In genomic region chr17:50207792-50208567, GRCh38 we compare ENCODE assay signal across 16 cellular contexts. TPM values are rescaled to one million over a fixed set of nuclear protein-coding genes. Genes with fewer than 3 reads are reported as not detected.
DNase-seq lines count a peak whose midpoint lies in the region; ATAC-seq and TF ChIP-seq lines count a peak whose summit lies in the region.
"Had no signal": no experiment of that assay in that cellular context is flagged by ENCODE, and none has a peak within 500 bp of the region (broad histone marks: within the 10 kb centered on the region; RNA-seq: fewer than 3 reads in every experiment).

No MANE protein-coding gene starts in this region.

- no peaks in the 10 kb centered on the region for H3K36me3 ChIP-seq in heart right ventricle
- no peaks in the 10 kb centered on the region for H3K36me3 ChIP-seq in esophagus muscularis mucosa
- H3K36me3 ChIP-seq in neuronal stem cell (replicated peaks in 1 of 2; ENCODE audit: control insufficient read depth in 2 of 2, insufficient read depth in 2 of 2, low read length in 2 of 2): no peaks in the 10 kb centered on the region
- H3K36me3 ChIP-seq in urinary bladder (ENCODE audit: insufficient read depth): no peaks in the 10 kb centered on the region

- peak overlapping the region; percentile 73 for H3K18ac ChIP-seq in neuronal stem cell (ENCODE audit: low read length)

- ATAC-seq in heart right ventricle: no peak
- no peak for ATAC-seq in Right ventricle myocardium superior (ENCODE audit: poor library complexity)
- no peak for ATAC-seq in GM21717 (IDR thresholded peaks at IDR 0.05; ENCODE audit: unreplicated experiment)
- ATAC-seq: activated CD8-positive, alpha-beta T cell treated with anti-CD3 and anti-CD28 coated beads for 36 hours; psoas muscle had no signal

- peak overlapping the region in 6 of 10 donors; percentile 34 to 86 (median 68) for H3K27ac ChIP-seq in heart right ventricle
- H3K27ac ChIP-seq in esophagus muscularis mucosa (replicated peaks in 1 of 4): peak overlapping the region in 3 of 4 donors; percentile 85 to 89 (median 87)
- no peak overlapping the region for H3K27ac ChIP-seq in neuronal stem cell (replicated peaks; ENCODE audit: low read length)
- H3K27ac ChIP-seq in urinary bladder (ENCODE audit: low read depth): peak overlapping the region; percentile 39
- H3K27ac ChIP-seq: psoas muscle had no signal

- no peak overlapping the region for H2AFZ ChIP-seq in neuronal stem cell (ENCODE audit: low read length)

- H3K4me3 ChIP-seq in heart right ventricle (no peak overlapping the region), esophagus muscularis mucosa (no peak overlapping the region), neuronal stem cell (ENCODE audit: low read length in 2 of 2) (no peak overlapping the region), urinary bladder (ENCODE audit: low read depth, low read length) (no peak overlapping the region)
- H3K4me3 ChIP-seq: psoas muscle had no signal

- no peak overlapping the region for H4K91ac ChIP-seq in neuronal stem cell (ENCODE audit: low read depth, low read length, poor library complexity)

- peaks cover 3 to 83% (median 38%) of the 10 kb centered on the region in 9 donors for H3K4me1 ChIP-seq in heart right ventricle
- H3K4me1 ChIP-seq in esophagus muscularis mucosa: peaks cover 24 to 91% (median 70%) of the 10 kb centered on the region in 4 donors
- peaks cover 33 to 48% of the 10 kb centered on the region in 2 donors for H3K4me1 ChIP-seq in neuronal stem cell (ENCODE audit: control insufficient read depth in 2 of 2, insufficient read depth in 1 of 2, low read depth in 1 of 2, low read length in 2 of 2)
- H3K4me1 ChIP-seq in urinary bladder (ENCODE audit: insufficient read depth): no peaks in the 10 kb centered on the region

- intact Hi-C loops in heart right ventricle (cut with DNase I): no loop called here
- intact Hi-C loops in Right ventricle myocardium superior (cut with DNase I): no loop called here
- intact Hi-C loops in esophagus muscularis mucosa (cut with DNase I): no loop called here

- H3K27me3 ChIP-seq in heart right ventricle: peaks cover 0 to 40% (median 27%) of the 10 kb centered on the region in 7 donors
- H3K27me3 ChIP-seq in esophagus muscularis mucosa: no peaks in the 10 kb centered on the region
- peaks cover 0 to 11% (median 0%) of the 10 kb centered on the region in 3 experiments for H3K27me3 ChIP-seq in neuronal stem cell (ENCODE audit: control insufficient read depth in 3 of 3, insufficient read depth in 3 of 3, low read depth in 1 of 3, low read length in 3 of 3)

- H3K4ac ChIP-seq in neuronal stem cell (ENCODE audit: low read length): no peak overlapping the region

- no peak for DNase-seq in heart right ventricle
- DNase-seq in Right ventricle myocardium superior: no peak
- no peak for DNase-seq in esophagus muscularis mucosa (ENCODE audit: extremely low spot score)
- DNase-seq in neuronal stem cell (ENCODE audit: low spot score): no peak
- DNase-seq in germinal center (ENCODE audit: low spot score): no peak
- DNase-seq in T-helper 2 cell: no peak
- DNase-seq: activated CD8-positive, alpha-beta T cell treated with anti-CD3 and anti-CD28 coated beads for 36 hours; effector CD8-positive, alpha-beta T cell; NCI-H1092; NK-92 treated with Interleukin-12 subunit alpha and Interleukin-12 subunit beta, amount 100 ng/mL, for 24 hours; psoas muscle; SIG-M5; stimulated activated CD4-positive, alpha-beta T cell treated with anti-CD3 and anti-CD28 coated beads, Interleukin-4, amount 100 ng/mL, for 1 hour had no signal

- H2BK120ac ChIP-seq in neuronal stem cell (ENCODE audit: low read depth, low read length): peak overlapping the region; percentile 48

- H2BK5ac ChIP-seq in neuronal stem cell (ENCODE audit: low read length): peak overlapping the region; percentile 56

- H3K23ac ChIP-seq in neuronal stem cell (ENCODE audit: low read depth, low read length, poor library complexity): no peak overlapping the region

- no peak for TF ChIP-seq EP300 in esophagus muscularis mucosa (IDR thresholded peaks at IDR 0.05)

- H2BK12ac ChIP-seq in neuronal stem cell (ENCODE audit: low read length): peak overlapping the region; percentile 93

- no peak overlapping the region for H4K8ac ChIP-seq in neuronal stem cell (ENCODE audit: low read depth, low read length)

- no peaks in the 10 kb centered on the region for H3K79me1 ChIP-seq in neuronal stem cell (ENCODE audit: low read depth, low read length)

- H3K4me2 ChIP-seq in neuronal stem cell (ENCODE audit: insufficient read depth, low read length, poor library complexity, severe bottlenecking): no peak overlapping the region

- H3K9me3 ChIP-seq in heart right ventricle (no peaks in the 10 kb centered on the region), esophagus muscularis mucosa (no peaks in the 10 kb centered on the region), neuronal stem cell (replicated peaks in 1 of 2; ENCODE audit: control insufficient read depth in 2 of 2, insufficient read depth in 1 of 2, low read depth in 1 of 2, low read length in 2 of 2) (no peaks in the 10 kb centered on the region)
- H3K9me3 ChIP-seq: psoas muscle had no signal

- no peak overlapping the region for H3K14ac ChIP-seq in neuronal stem cell (ENCODE audit: low read length)

- 84 to 86% methylated on average over 8 of the region's 8 CpGs for WGBS in heart right ventricle, 2 donors
- WGBS in esophagus muscularis mucosa: 92% methylated on average over 8 of the region's 8 CpGs
- no CpG with 5 or more reads among the region's 8 CpGs for WGBS in neuronal stem cell (ENCODE audit: extremely low coverage in 2 of 2, insufficient read length in 2 of 2, insufficient replicate concordance in 1 of 2), 2 donors
- 86% methylated on average over 8 of the region's 8 CpGs for WGBS in urinary bladder

- TF ChIP-seq CTCF in heart right ventricle (IDR thresholded peaks at IDR 0.05) (no peak), esophagus muscularis mucosa (IDR thresholded peaks at IDR 0.05) (no peak)

- peak overlapping the region; percentile 84 for H2BK15ac ChIP-seq in neuronal stem cell (ENCODE audit: low read length)

- H3K9ac ChIP-seq in neuronal stem cell (ENCODE audit: low read depth, low read length, poor library complexity): no peak overlapping the region

- H2AK5ac ChIP-seq in neuronal stem cell (ENCODE audit: low read depth, low read length): peak overlapping the region; percentile 92

- no peak for TF ChIP-seq POLR2A in esophagus muscularis mucosa (IDR thresholded peaks at IDR 0.05; ENCODE audit: low read depth)

RNA-seq across cellular contexts. Expression of gene COL1A1, which starts 6.5 kb away (rescaled TPM):
- total RNA-seq in heart right ventricle (100 to 1,000 TPM in 1 of 10 donors, 10 to 100 TPM in 9; 31.7 to 455 (median 45.9) TPM), Right ventricle myocardium superior (28.1 TPM), esophagus muscularis mucosa (100 to 1,000 TPM in 1 of 4 donors, 10 to 100 TPM in 3; 20.7 to 123 (median 41.5) TPM), urinary bladder (5,262 TPM)
- polyA plus RNA-seq in heart right ventricle (10 to 100 TPM; 30.2 to 81.5 TPM), urinary bladder (802 TPM)
- polyA plus RNA-seq in neuronal stem cell (2013, experiment 1 of 2): 17.9 TPM
- polyA plus RNA-seq in neuronal stem cell (2013, experiment 2 of 2): 18.4 TPM

RNA-seq across cellular contexts. Expression of gene SGCA, which starts 42.2 kb away (rescaled TPM):
- 100 to 1,000 TPM; 136 to 204 (median 158) TPM for total RNA-seq in heart right ventricle
- 100 to 1,000 TPM; 137 to 314 TPM for polyA plus RNA-seq in heart right ventricle
- 135 TPM for total RNA-seq in Right ventricle myocardium superior
- 100 to 1,000 TPM in 1 of 4 donors, 10 to 100 TPM in 3; 72.7 to 145 (median 82.8) TPM for total RNA-seq in esophagus muscularis mucosa
- polyA plus RNA-seq in neuronal stem cell (2013, experiment 1 of 2): 0.57 TPM
- 0.35 TPM for polyA plus RNA-seq in neuronal stem cell (2013, experiment 2 of 2)
- 15.4 TPM for total RNA-seq in urinary bladder
- 89.1 TPM for polyA plus RNA-seq in urinary bladder
- total RNA-seq: fibroblast of villous mesenchyme had no signal

RNA-seq across cellular contexts. Expression of gene PPP1R9B, which starts 57.5 kb away (rescaled TPM):
- total RNA-seq in heart right ventricle: 10 to 100 TPM; 17.3 to 45.4 (median 26.9) TPM
- 10 to 100 TPM; 22.4 to 42.7 TPM for polyA plus RNA-seq in heart right ventricle
- total RNA-seq in Right ventricle myocardium superior: 35.4 TPM
- 10 to 100 TPM; 20.2 to 46.3 (median 37.5) TPM for total RNA-seq in esophagus muscularis mucosa
- polyA plus RNA-seq in neuronal stem cell (2013, experiment 1 of 2): 19.8 TPM
- 19.4 TPM for polyA plus RNA-seq in neuronal stem cell (2013, experiment 2 of 2)
- 16.6 TPM for total RNA-seq in urinary bladder
- 29.6 TPM for polyA plus RNA-seq in urinary bladder

Comparison
In these comparisons a context has a peak if more than half of its experiments do, and no peak if none do; other contexts are left out.
1. RNA of gene COL1A1, which starts 6.5 kb away (total RNA-seq): 5,262 TPM in urinary bladder (single experiment); 20.7 to 123 TPM in esophagus muscularis mucosa, 31.7 to 455 TPM in heart right ventricle and 28.1 TPM in Right ventricle myocardium superior (single experiment); every median in the first group is over 10 times any median in the second.